In genomic region chr9:97394881-97395280, GRCh38 we compare ENCODE assay signal across 32 cellular contexts.
"Had no signal": no experiment of that assay in that cellular context is flagged by ENCODE, and none has a peak within 500 bp of the region (broad histone marks: within the 10 kb centered on the region; RNA-seq: fewer than 3 reads in every experiment).

No MANE protein-coding gene starts in this region.

- DNase-seq: activated B cell treated with CpG ODN at 0.5 μM for 24 hours; activated CD4-positive, alpha-beta T cell treated with anti-CD3 and anti-CD28 coated beads for 48 hours; activated CD4-positive, alpha-beta T cell treated with anti-CD3 and anti-CD28 coated beads, Interleukin-2, amount 50 U/mL, for 1 hour; activated CD4-positive, alpha-beta T cell treated with anti-CD3 and anti-CD28 coated beads, Interleukin-2, amount 50 U/mL, for 48 hours; activated CD8-positive, alpha-beta memory T cell treated with anti-CD3 and anti-CD28 coated beads for 24 hours; activated CD8-positive, alpha-beta T cell treated with anti-CD3 and anti-CD28 coated beads for 36 hours; activated effector memory CD4-positive, alpha-beta T cell treated with anti-CD3 and anti-CD28 coated beads, Interleukin-2, amount 50 U/mL, for 16 hours; activated naive CD4-positive, alpha-beta T cell treated with anti-CD3 and anti-CD28 coated beads for 36 hours; activated naive CD8-positive, alpha-beta T cell treated with anti-CD3 and anti-CD28 coated beads for 36 hours; activated naive CD8-positive, alpha-beta T cell treated with anti-CD3 and anti-CD28 coated beads, Interleukin-2, amount 50 U/mL, for 24 hours; activated T-cell treated with anti-CD3 and anti-CD28 coated beads, Interleukin-2, amount 50 U/mL, for 4 hours; adrenal gland; amygdala; aorta; body of pancreas; central memory CD4-positive, alpha-beta T cell; cerebellar nuclear complex; colonic mucosa; effector CD8-positive, alpha-beta T cell; esophagus squamous epithelium; foreskin melanocyte; heart right ventricle; T-helper 2 cell had no signal

- H3K27me3 Mint-ChIP-seq: activated CD8-positive, alpha-beta T cell treated with anti-CD3 and anti-CD28 coated beads for 36 hours; activated naive CD4-positive, alpha-beta T cell treated with anti-CD3 and anti-CD28 coated beads, Interleukin-2, amount 50 U/mL, for 24 hours had no signal

- H3K9me3 Mint-ChIP-seq: activated B cell treated with CpG ODN at 0.5 μM for 24 hours; activated CD8-positive, alpha-beta T cell treated with anti-CD3 and anti-CD28 coated beads for 36 hours; activated naive CD4-positive, alpha-beta T cell treated with anti-CD3 and anti-CD28 coated beads for 36 hours; activated naive CD4-positive, alpha-beta T cell treated with anti-CD3 and anti-CD28 coated beads, Interleukin-2, amount 50 U/mL, for 24 hours; activated naive CD8-positive, alpha-beta T cell treated with anti-CD3 and anti-CD28 coated beads for 36 hours; activated naive CD8-positive, alpha-beta T cell treated with anti-CD3 and anti-CD28 coated beads, Interleukin-2, amount 50 U/mL, for 24 hours; activated T-cell treated with anti-CD3 and anti-CD28 coated beads, Interleukin-2, amount 50 U/mL, for 4 hours; activated T-helper 1 cell treated with anti-CD3 and anti-CD28 coated beads, Interleukin-12 subunit alpha, Interleukin-12 subunit beta, Interleukin-2, Interleukin-4 antibody, amounts not matched to agents 30 ng/mL and 10 ng/mL and 1 ng/mL, durations not matched to agents 14 hours and 24 hours and 36 hours; activated T-helper 2 cell treated with anti-CD3 and anti-CD28 coated beads, Interferon-gamma antibody, Interleukin-2, Interleukin-4, amounts not matched to agents 10 μg/mL and 5 μg/mL and 100 μg/mL, durations not matched to agents 14 hours and 24 hours and 36 hours had no signal

- H3K27ac Mint-ChIP-seq: activated B cell treated with CpG ODN at 0.5 μM for 24 hours; activated CD8-positive, alpha-beta T cell treated with anti-CD3 and anti-CD28 coated beads for 36 hours; activated naive CD4-positive, alpha-beta T cell treated with anti-CD3 and anti-CD28 coated beads for 36 hours; activated naive CD4-positive, alpha-beta T cell treated with anti-CD3 and anti-CD28 coated beads, Interleukin-2, amount 50 U/mL, for 24 hours; activated naive CD8-positive, alpha-beta T cell treated with anti-CD3 and anti-CD28 coated beads for 36 hours; activated naive CD8-positive, alpha-beta T cell treated with anti-CD3 and anti-CD28 coated beads, Interleukin-2, amount 50 U/mL, for 24 hours; activated T-helper 1 cell treated with anti-CD3 and anti-CD28 coated beads, Interleukin-12 subunit alpha, Interleukin-12 subunit beta, Interleukin-2, Interleukin-4 antibody, amounts not matched to agents 30 ng/mL and 10 ng/mL and 1 ng/mL, durations not matched to agents 14 hours and 24 hours and 36 hours; activated T-helper 2 cell treated with anti-CD3 and anti-CD28 coated beads, Interferon-gamma antibody, Interleukin-2, Interleukin-4, amounts not matched to agents 10 μg/mL and 5 μg/mL and 100 μg/mL, durations not matched to agents 14 hours and 24 hours and 36 hours had no signal

- H3K4me1 ChIP-seq: colonic mucosa had no signal

- FAIRE-seq: endometrium, endothelial cell of umbilical vein had no signal

- H3K4me3 Mint-ChIP-seq: activated B cell treated with CpG ODN at 0.5 μM for 24 hours; activated CD8-positive, alpha-beta T cell treated with anti-CD3 and anti-CD28 coated beads for 36 hours; activated naive CD4-positive, alpha-beta T cell treated with anti-CD3 and anti-CD28 coated beads for 36 hours; activated naive CD4-positive, alpha-beta T cell treated with anti-CD3 and anti-CD28 coated beads, Interleukin-2, amount 50 U/mL, for 24 hours; activated naive CD8-positive, alpha-beta T cell treated with anti-CD3 and anti-CD28 coated beads for 36 hours; activated naive CD8-positive, alpha-beta T cell treated with anti-CD3 and anti-CD28 coated beads, Interleukin-2, amount 50 U/mL, for 24 hours; activated T-cell treated with anti-CD3 and anti-CD28 coated beads, Interleukin-2, amount 50 U/mL, for 4 hours; activated T-helper 1 cell treated with anti-CD3 and anti-CD28 coated beads, Interleukin-12 subunit alpha, Interleukin-12 subunit beta, Interleukin-2, Interleukin-4 antibody, amounts not matched to agents 30 ng/mL and 10 ng/mL and 1 ng/mL, durations not matched to agents 14 hours and 24 hours and 36 hours had no signal

- H3K9me3 ChIP-seq: adrenal gland, body of pancreas, colonic mucosa, esophagus squamous epithelium, gastroesophageal sphincter, heart right ventricle had no signal

- H3K4me3 ChIP-seq: adrenal gland, body of pancreas, cardiac muscle cell, colonic mucosa, esophagus squamous epithelium, gastroesophageal sphincter, heart right ventricle had no signal

- H3K36me3 ChIP-seq: adrenal gland, cardiac muscle cell, colonic mucosa, esophagus squamous epithelium, gastroesophageal sphincter, heart right ventricle had no signal

- H3K27ac ChIP-seq: adrenal gland, body of pancreas, cardiac muscle cell, colonic mucosa, epithelial cell of prostate, esophagus squamous epithelium, gastroesophageal sphincter, heart right ventricle had no signal

- H3K36me3 Mint-ChIP-seq: activated naive CD4-positive, alpha-beta T cell treated with anti-CD3 and anti-CD28 coated beads, Interleukin-2, amount 50 U/mL, for 24 hours; activated naive CD8-positive, alpha-beta T cell treated with anti-CD3 and anti-CD28 coated beads for 36 hours had no signal

- H3K27me3 ChIP-seq: adrenal gland, body of pancreas, cardiac muscle cell, colonic mucosa had no signal

- ATAC-seq: activated CD4-positive, CD25-positive, alpha-beta regulatory T cell treated with anti-CD3 and anti-CD28 coated beads, Interleukin-2, amount 50 U/mL, for 24 hours; activated CD8-positive, alpha-beta T cell treated with anti-CD3 and anti-CD28 coated beads for 36 hours; activated naive CD8-positive, alpha-beta T cell treated with anti-CD3 and anti-CD28 coated beads, Interleukin-2, amount 50 U/mL, for 24 hours; activated T-cell treated with anti-CD3 and anti-CD28 coated beads, Interleukin-2, amount 50 U/mL, for 4 hours; body of pancreas; gastroesophageal sphincter; heart right ventricle had no signal
